26 cellular contexts compared by ENCODE assay signal in genomic region chr14:44412858-44413569, GRCh38.
DNase-seq lines count a peak whose midpoint lies in the region; ATAC-seq, FAIRE-seq and TF ChIP-seq lines count a peak whose summit lies in the region.
"Had no signal": no experiment of that assay in that cellular context is flagged by ENCODE, and none has a peak within 500 bp of the region (broad histone marks: within the 10 kb centered on the region; RNA-seq: fewer than 3 reads in every experiment).

No MANE protein-coding gene starts in this region.

- H2AK5ac ChIP-seq in H1 (ENCODE audit: low read depth, low read length) (no peak overlapping the region), trophoblast cell (ENCODE audit: low read length) (no peak overlapping the region)

- TF ChIP-seq EP300 in H1 (IDR thresholded peaks at IDR 0.05; ENCODE audit: borderline replicate concordance in 1 of 2, low read depth in 2 of 2, low read length in 2 of 2): no peak

- H3K23me2 ChIP-seq in H1 (ENCODE audit: low read depth, low read length): no peaks in the 10 kb centered on the region

- peaks cover 0 to 7% (median 5%) of the 10 kb centered on the region in 4 experiments; a peak in 5 of 7 replicates for H3K4me1 ChIP-seq in H1 (replicated peaks in 1 of 4; ENCODE audit: control insufficient read depth in 3 of 4, insufficient read depth in 4 of 4, low read length in 3 of 4)
- no peaks in the 10 kb centered on the region for H3K4me1 ChIP-seq in mucosa of descending colon (ENCODE audit: low read depth)
- no peaks in the 10 kb centered on the region for H3K4me1 ChIP-seq in upper lobe of right lung
- no peaks in the 10 kb centered on the region for H3K4me1 ChIP-seq in trophoblast cell (ENCODE audit: control insufficient read depth in 1 of 2, insufficient read depth in 2 of 2, low read length in 2 of 2)
- H3K4me1 ChIP-seq: SJSA1 had no signal

- H4K91ac ChIP-seq in H1 (replicated peaks; ENCODE audit: insufficient read length, low read length) (no peak overlapping the region), trophoblast cell (ENCODE audit: low read depth, low read length) (no peak overlapping the region)

- FAIRE-seq in H1 (lab: Jason Lieb, UNC): no peak
- FAIRE-seq: GM12878, HepG2 had no signal

- H3K27me3 ChIP-seq in H1 (replicated peaks in 1 of 4; ENCODE audit: control insufficient read depth in 3 of 4, extremely low read depth in 1 of 4, insufficient read depth in 3 of 4, low read length in 3 of 4): no peaks in the 10 kb centered on the region
- H3K27me3 ChIP-seq in upper lobe of right lung: no peaks in the 10 kb centered on the region
- H3K27me3 ChIP-seq in trophoblast cell (ENCODE audit: insufficient read depth, low read length): no peaks in the 10 kb centered on the region
- H3K27me3 ChIP-seq: SJSA1 had no signal

- ATAC-seq in mucosa of descending colon (peak; percentile 22), upper lobe of right lung (peak; percentile 46), GM18909 (IDR thresholded peaks at IDR 0.05; ENCODE audit: poor library complexity, unreplicated experiment) (no peak)
- ATAC-seq: GM12878, HepG2 had no signal

- no peaks in the 10 kb centered on the region for H3K79me2 ChIP-seq in H1 (ENCODE audit: control insufficient read depth in 1 of 2, insufficient read depth in 2 of 2, low read length in 2 of 2)
- no peaks in the 10 kb centered on the region for H3K79me2 ChIP-seq in trophoblast cell (ENCODE audit: control insufficient read depth, insufficient read depth, low read length, poor library complexity)

- H3K4ac ChIP-seq in H1 (replicated peaks; ENCODE audit: insufficient read length, low read depth, low read length) (no peak overlapping the region), trophoblast cell (ENCODE audit: low read depth, low read length) (no peak overlapping the region)

- TF ChIP-seq CTCF in H1 (IDR thresholded peaks at IDR 0.05; ENCODE audit: control extremely low read depth in 1 of 3, insufficient read depth in 1 of 3, low read depth in 1 of 3, low read length in 3 of 3) (no peak), mucosa of descending colon (IDR thresholded peaks at IDR 0.05) (no peak), upper lobe of right lung (IDR thresholded peaks at IDR 0.05) (no peak)

- H4K8ac ChIP-seq in H1 (ENCODE audit: extremely low read depth, insufficient read depth, low read length): no peak overlapping the region; the same call in 1 of the 2 replicates
- H4K8ac ChIP-seq in trophoblast cell (ENCODE audit: low read depth, low read length): no peak overlapping the region

- H2BK20ac ChIP-seq in H1 (ENCODE audit: low read length): no peak overlapping the region

- H4K5ac ChIP-seq in H1 (ENCODE audit: insufficient read length, low read depth, low read length): no peak overlapping the region

- no peak for TF ChIP-seq RAD21 in H1 (IDR thresholded peaks at IDR 0.05 in 1 of 2, conservative IDR thresholded peaks at IDR 0.05 in 1 of 2; ENCODE audit: low read depth in 2 of 2, low read length in 2 of 2)

- H3K79me1 ChIP-seq in H1 (ENCODE audit: low read depth, low read length) (no peaks in the 10 kb centered on the region), trophoblast cell (ENCODE audit: low read length) (no peaks in the 10 kb centered on the region)

- peak overlapping the region; percentile 94 for H2AFZ ChIP-seq in H1 (ENCODE audit: low read length)
- no peak overlapping the region for H2AFZ ChIP-seq in trophoblast cell (ENCODE audit: insufficient read depth, low read length, poor library complexity)

- H4K20me1 ChIP-seq in H1 (replicated peaks in 1 of 2; ENCODE audit: control insufficient read depth in 1 of 2, insufficient read depth in 2 of 2, low read length in 2 of 2): no peaks in the 10 kb centered on the region

- intact Hi-C loops in mucosa of descending colon (cut with DNase I, micrococcal nuclease): no loop called here
- intact Hi-C loops in upper lobe of right lung (cut with DNase I): no loop called here

- H2BK15ac ChIP-seq in H1 (ENCODE audit: low read length): no peak overlapping the region

- H3K4me2 ChIP-seq in H1 (ENCODE audit: insufficient read depth in 1 of 2, low read depth in 2 of 2, low read length in 2 of 2) (peak overlapping the region; percentile 8 to 39; a peak in 2 of 4 replicates), trophoblast cell (ENCODE audit: low read length) (no peak overlapping the region)

- POLR2A ChIA-PET in H1 (lab: Charles Lee; ENCODE audit: partially characterized antibody): no interaction called here

- H4K12ac ChIP-seq in trophoblast cell (ENCODE audit: low read depth, low read length): no peak overlapping the region

- no peak overlapping the region for H3K14ac ChIP-seq in H1 (ENCODE audit: insufficient read length)
- H3K14ac ChIP-seq in trophoblast cell (ENCODE audit: low read length): no peak overlapping the region

- DNase-seq in OCI-M1 (lab: John Stamatoyannopoulos, UW) (peak; percentile 67), H1 (ENCODE audit: low read depth in 1 of 2, low spot score in 2 of 2) (peak in 1 of 2 experiments; percentile 45), mucosa of descending colon (no peak), upper lobe of right lung (no peak), activated gamma-delta T cell treated with Interleukin-2 at 50 U/mL for 16 hours (no peak), trophoblast cell (no peak), T1000 (lab: John Stamatoyannopoulos, UW) (no peak)
- DNase-seq: C1 segment of cervical spinal cord; CD4-positive, alpha-beta memory T cell; COR-L47; DMS79; EL; GDM1; KBM-7; NCI-H1105 treated with DMSO at 0.1 percent for 48 hours; NCI-H146; NCI-H1930; NCI-H2107; NCI-H524 treated with DMSO at 0.1 percent for 48 hours; NCI-H774; Right ventricle myocardium superior; RPMI8226 had no signal

- H2BK120ac ChIP-seq in H1 (replicated peaks; ENCODE audit: low read depth, low read length) (no peak overlapping the region), trophoblast cell (ENCODE audit: insufficient read depth, low read length, poor library complexity) (no peak overlapping the region)

- WGBS in H1 (ENCODE audit: extremely low coverage in 1 of 2, insufficient coverage in 1 of 2, insufficient read length in 1 of 2, insufficient replicate concordance in 2 of 2, low coverage in 1 of 2, low lambda C conversion rate in 2 of 2, missing lambda C conversion rate in 1 of 2), 2 experiments: 100% methylated on average over 1 of the region's 1 CpG; no CpG with 5 or more reads in 1 of the 2 experiments
- WGBS in trophoblast cell (ENCODE audit: extremely low coverage, insufficient coverage, insufficient read length): no CpG with 5 or more reads among the region's 1 CpG

- H3K4me3 ChIP-seq in H1 (ENCODE audit: extremely low read depth in 1 of 4, insufficient read depth in 2 of 4, low read depth in 3 of 4, low read length in 4 of 4): no peak overlapping the region
- no peak overlapping the region for H3K4me3 ChIP-seq in mucosa of descending colon
- H3K4me3 ChIP-seq in upper lobe of right lung: no peak overlapping the region
- H3K4me3 ChIP-seq in trophoblast cell (ENCODE audit: low read depth, low read length): no peak overlapping the region
- H3K4me3 ChIP-seq: GM12878, SJSA1 had no signal

- CTCF ChIA-PET in H1 (lab: Charles Lee; ENCODE audit: partially characterized antibody): interaction anchor here (0.6 kb wide), 1 partner anchor 532 kb away, joined by 5 read pairs; no protein-coding TSS in a partner anchor

- no peak overlapping the region for H3K27ac ChIP-seq in H1 (ENCODE audit: low read depth, low read length)
- no peak overlapping the region for H3K27ac ChIP-seq in upper lobe of right lung
- no peak overlapping the region for H3K27ac ChIP-seq in trophoblast cell (ENCODE audit: low read depth, low read length)
- H3K27ac ChIP-seq: SJSA1 had no signal

- H2BK5ac ChIP-seq in H1 (ENCODE audit: low read depth, low read length) (no peak overlapping the region), trophoblast cell (ENCODE audit: low read depth, low read length, poor library complexity) (no peak overlapping the region)

- no peak overlapping the region for H3K56ac ChIP-seq in H1 (replicated peaks; ENCODE audit: insufficient read length, low read depth, low read length)

- TF ChIP-seq POLR2A in H1 (IDR thresholded peaks at IDR 0.05; ENCODE audit: control extremely low read depth in 1 of 2, low read depth in 2 of 2, low read length in 2 of 2): no peak

- H3K9ac ChIP-seq in H1 (replicated peaks in 1 of 4; ENCODE audit: extremely low read depth in 1 of 4, low read depth in 3 of 4, low read length in 3 of 4): no peak overlapping the region
- H3K9ac ChIP-seq in trophoblast cell (ENCODE audit: low read length): no peak overlapping the region

- H3K23ac ChIP-seq in H1 (ENCODE audit: insufficient read length) (no peak overlapping the region), trophoblast cell (ENCODE audit: low read length) (no peak overlapping the region)

- H2BK12ac ChIP-seq in H1 (ENCODE audit: low read depth, low read length) (no peak overlapping the region), trophoblast cell (ENCODE audit: low read length) (no peak overlapping the region)

- H3K36me3 ChIP-seq in H1 (ENCODE audit: control insufficient read depth in 2 of 4, insufficient read depth in 4 of 4, low read length in 3 of 4): no peaks in the 10 kb centered on the region
- no peaks in the 10 kb centered on the region for H3K36me3 ChIP-seq in mucosa of descending colon (ENCODE audit: low read depth)
- H3K36me3 ChIP-seq in upper lobe of right lung: no peaks in the 10 kb centered on the region
- peaks cover 0 to 2% of the 10 kb centered on the region in 2 experiments for H3K36me3 ChIP-seq in trophoblast cell (ENCODE audit: control insufficient read depth in 1 of 2, insufficient read depth in 2 of 2, low read length in 2 of 2)
- H3K36me3 ChIP-seq: SJSA1 had no signal

- H3K18ac ChIP-seq in H1 (ENCODE audit: extremely low read depth, low read length): no peak overlapping the region
- no peak overlapping the region for H3K18ac ChIP-seq in trophoblast cell (ENCODE audit: low read length)

- peaks cover 6 to 10% of the 10 kb centered on the region in 2 experiments; a peak in 2 of 4 replicates for H3K9me3 ChIP-seq in H1 (ENCODE audit: insufficient read depth in 2 of 2, low read depth in 1 of 2, low read length in 1 of 2)
- no peaks in the 10 kb centered on the region for H3K9me3 ChIP-seq in mucosa of descending colon
- no peaks in the 10 kb centered on the region for H3K9me3 ChIP-seq in upper lobe of right lung
- H3K9me3 ChIP-seq in trophoblast cell (ENCODE audit: insufficient read depth, low read depth, low read length): no peaks in the 10 kb centered on the region
- H3K9me3 ChIP-seq: SJSA1 had no signal

TF ChIP-seq in H1, 55 proteins besides CTCF, POLR2A, EP300 and RAD21:
- 0 out of 2 replicates have a peak, but pooled peaks have one; percentile 56 for TF ChIP-seq RBBP5 (IDR thresholded peaks at IDR 0.05; ENCODE audit: borderline replicate concordance, low read depth, low read length)
- peak; percentile 73 for TF ChIP-seq ASH2L (IDR thresholded peaks at IDR 0.05; ENCODE audit: low read length)
- no peak for TF ChIP-seq MAFK (IDR thresholded peaks at IDR 0.05; ENCODE audit: low read depth, low read length)
